ENCODE assay signal across 26 cellular contexts in genomic region chr7:98170944-98171343, GRCh38. TPM values are rescaled to one million over a fixed set of nuclear protein-coding genes. Genes with fewer than 3 reads are reported as not detected.
A peak's percentile ranks its signal among the peaks of the same experiment; 100 is the strongest.
DNase-seq lines count a peak whose midpoint lies in the region; ATAC-seq and TF ChIP-seq lines count a peak whose summit lies in the region.
"Had no signal": no experiment of that assay in that cellular context is flagged by ENCODE, and none has a peak within 500 bp of the region (broad histone marks: within the 10 kb centered on the region; RNA-seq: fewer than 3 reads in every experiment).

No MANE protein-coding gene starts in this region.

- no peaks in the 10 kb centered on the region for H3K4me1 ChIP-seq in osteoblast (ENCODE audit: insufficient read depth, low read length)
- peaks cover 46 to 47% of the 10 kb centered on the region in 2 donors for H3K4me1 ChIP-seq in gastrocnemius medialis
- no peaks in the 10 kb centered on the region for H3K4me1 ChIP-seq in Peyer's patch
- no peaks in the 10 kb centered on the region for H3K4me1 ChIP-seq in breast epithelium
- H3K4me1 ChIP-seq: BE2C, HAP-1, SJSA1 had no signal

- ATAC-seq in gastrocnemius medialis: no peak
- ATAC-seq in GM19397 (IDR thresholded peaks at IDR 0.05; ENCODE audit: unreplicated experiment): no peak
- ATAC-seq in GM21723 (IDR thresholded peaks at IDR 0.05; ENCODE audit: unreplicated experiment): no peak

- TF ChIP-seq POLR2A in gastrocnemius medialis (IDR thresholded peaks at IDR 0.05): no peak
- no peak for TF ChIP-seq POLR2A in Peyer's patch (IDR thresholded peaks at IDR 0.05)
- TF ChIP-seq POLR2A in breast epithelium (IDR thresholded peaks at IDR 0.05): no peak

- TF ChIP-seq CTCF in osteoblast (IDR thresholded peaks at IDR 0.05; ENCODE audit: extremely low read depth, low read depth, low read length): no peak
- no peak for TF ChIP-seq CTCF in gastrocnemius medialis (IDR thresholded peaks at IDR 0.05 in 4 of 5, conservative IDR thresholded peaks at IDR 0.05 in 1 of 5)
- no peak for TF ChIP-seq CTCF in Peyer's patch (IDR thresholded peaks at IDR 0.05)
- TF ChIP-seq CTCF in breast epithelium (IDR thresholded peaks at IDR 0.05): no peak

- H3K36me3 ChIP-seq in osteoblast (ENCODE audit: insufficient read depth, low read length) (peaks cover 2% of the 10 kb centered on the region), gastrocnemius medialis (peaks cover 0 to 17% of the 10 kb centered on the region in 2 donors), Peyer's patch (peaks cover 0 to 37% (median 0%) of the 10 kb centered on the region in 3 donors), breast epithelium (no peaks in the 10 kb centered on the region)
- H3K36me3 ChIP-seq: BE2C, SJSA1 had no signal

- H3K27ac ChIP-seq in osteoblast (ENCODE audit: low read depth, low read length) (no peak overlapping the region), gastrocnemius medialis (peak overlapping the region; percentile 56 to 90 (median 79)), Peyer's patch (no peak overlapping the region), breast epithelium (no peak overlapping the region)
- H3K27ac ChIP-seq: GM23248, HL-60, PC-9, SJSA1 had no signal

- H2AFZ ChIP-seq in osteoblast (ENCODE audit: low read length): no peak overlapping the region
- H2AFZ ChIP-seq: GM23248, PC-9 had no signal

- no peaks in the 10 kb centered on the region for H3K9me3 ChIP-seq in osteoblast (ENCODE audit: low read depth, low read length)
- no peaks in the 10 kb centered on the region for H3K9me3 ChIP-seq in gastrocnemius medialis
- no peaks in the 10 kb centered on the region for H3K9me3 ChIP-seq in Peyer's patch
- no peaks in the 10 kb centered on the region for H3K9me3 ChIP-seq in breast epithelium
- H3K9me3 ChIP-seq: BE2C, HAP-1, SJSA1 had no signal

- H3K27me3 ChIP-seq in osteoblast (ENCODE audit: insufficient read depth, low read length) (no peaks in the 10 kb centered on the region), gastrocnemius medialis (no peaks in the 10 kb centered on the region), Peyer's patch (no peaks in the 10 kb centered on the region), breast epithelium (no peaks in the 10 kb centered on the region)
- H3K27me3 ChIP-seq: BE2C, SJSA1 had no signal

- in situ Hi-C loops in gastrocnemius medialis (cut with MboI; ENCODE audit: low sequenced_read_pairs in 4 of 4): loop anchor here in 2 of 4 donors (10.0 to 25.0 kb wide), 2 partner anchors 114 to 159 kb away; partner anchors contain the start of gene BRI3 (in 1 of the 2)

- no peaks in the 10 kb centered on the region for H3K79me2 ChIP-seq in osteoblast (ENCODE audit: insufficient read depth, low read length)

- H3K4me3 ChIP-seq in osteoblast (ENCODE audit: insufficient read depth, low read length) (no peak overlapping the region), gastrocnemius medialis (no peak overlapping the region), Peyer's patch (no peak overlapping the region), breast epithelium (no peak overlapping the region)
- H3K4me3 ChIP-seq: GM23248, HAP-1, PC-9, SJSA1 had no signal

- intact Hi-C loops in gastrocnemius medialis (cut with DNase I; ENCODE audit: low total_unique reads) (no loop called here), breast epithelium (cut with DNase I; ENCODE audit: low total_unique reads) (no loop called here)

- peaks cover 5% of the 10 kb centered on the region for H4K20me1 ChIP-seq in osteoblast (ENCODE audit: insufficient read depth, low read length)

- DNase-seq in DMS53 treated with DMSO at 0.1 percent for 48 hours (lab: John Stamatoyannopoulos, UW; ENCODE audit: unreplicated experiment) (peak; percentile 31), left kidney (ENCODE audit: low read depth, low spot score) (peak; percentile 48), osteoblast (ENCODE audit: insufficient read length, low spot score, missing footprints) (peak; percentile 66), gastrocnemius medialis (no peak), Peyer's patch (no peak), breast epithelium (ENCODE audit: low spot score in 2 of 2) (no peak)
- DNase-seq: 8988T; ACHN; BE2C; CD8-positive, alpha-beta memory T cell; DMS 273 treated with DMSO at 0.1 percent for 48 hours; DND-41; GM23248; NCI-H1048; NCI-H1417; NCI-H1694; NCI-H2029 treated with DMSO at 0.1 percent for 48 hours; NCI-H526 treated with DMSO at 0.1 percent for 48 hours; PC-9; Right ventricle myocardium superior; RPMI8226 had no signal

- no peak overlapping the region for H3K4me2 ChIP-seq in osteoblast (ENCODE audit: insufficient read depth, low read length)
- H3K4me2 ChIP-seq: PC-9 had no signal

RNA-seq across cellular contexts. Expression of gene BHLHA15, which starts 40.3 kb away (rescaled TPM):
- total RNA-seq in osteoblast (not detected in 2 replicates), gastrocnemius medialis (1 to 10 TPM in 3 of 4 donors, not detected in 1; 1.6 to 2.1 (median 1.8) TPM), Peyer's patch (1 to 10 TPM in 2 of 4 donors, not detected in 2; 1.6 to 9.9 TPM), breast epithelium (1 to 10 TPM in 1 of 3 donors, under 1 TPM in 1, not detected in 1; 0.59 to 2.3 TPM)
- total RNA-seq: CD8-positive, alpha-beta memory T cell; GM23248; Right ventricle myocardium superior; SJSA1 had no signal

Comparison
In these comparisons a context has a peak if more than half of its experiments do, and no peak if none do; other contexts are left out.
1. DNase-seq: peak in DMS53 treated with DMSO at 0.1 percent for 48 hours (single experiment), left kidney (single experiment) and osteoblast (single experiment); none in gastrocnemius medialis (0 of 2), Peyer's patch (0 of 3) and breast epithelium (0 of 2).
2. H3K27ac ChIP-seq: peak in gastrocnemius medialis (4 of 4); none in osteoblast (single experiment), Peyer's patch (0 of 4) and breast epithelium (0 of 2).